ENCODE assay signal across 3 cellular contexts in the genomic region with DNA sequence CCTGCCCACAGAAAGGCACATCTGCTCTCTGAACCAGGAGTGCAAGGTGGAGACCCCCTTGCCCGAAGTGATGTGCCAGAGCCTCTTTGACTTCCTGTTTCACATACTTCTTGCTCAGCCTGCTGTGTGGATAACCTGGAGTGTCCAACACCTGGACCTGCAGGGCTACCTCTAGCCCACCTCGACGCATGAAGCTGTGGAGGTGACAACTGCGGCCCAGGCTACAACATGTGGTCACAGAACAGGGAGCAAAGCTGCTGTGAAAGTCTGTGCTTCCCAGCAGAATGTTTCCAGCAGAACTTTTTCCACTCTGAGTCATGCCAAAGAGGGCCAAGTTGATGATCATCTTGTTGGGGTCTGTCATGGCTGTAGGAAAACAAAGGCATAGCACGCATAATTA.
A peak's percentile ranks its signal among the peaks of the same experiment; 100 is the strongest.
TF ChIP-seq lines count a peak whose summit lies in the region.

No MANE protein-coding gene starts in this region.

TF ChIP-seq in IMR-90, 13 proteins besides CTCF, POLR2A, EP300 and RAD21:
- TF ChIP-seq MAFK (IDR thresholded peaks at IDR 0.05; ENCODE audit: low read depth, low read length) (no peak), NFE2L2 (IDR thresholded peaks at IDR 0.05; ENCODE audit: low read depth, low read length) (no peak), CEBPB (IDR thresholded peaks at IDR 0.05; ENCODE audit: low read depth, low read length) (no peak), SMC3 (IDR thresholded peaks at IDR 0.05; ENCODE audit: low read depth, low read length) (no peak), MXI1 (IDR thresholded peaks at IDR 0.05; ENCODE audit: borderline replicate concordance, low read depth, low read length) (no peak), RCOR1 (IDR thresholded peaks at IDR 0.05; ENCODE audit: insufficient replicate concordance, low read length) (no peak), RFX5 (IDR thresholded peaks at IDR 0.05; ENCODE audit: low read depth, low read length) (no peak), CHD1 (IDR thresholded peaks at IDR 0.05; ENCODE audit: low read depth, low read length) (no peak), MAZ (IDR thresholded peaks at IDR 0.05; ENCODE audit: borderline replicate concordance, low read depth, low read length) (no peak), FOS (IDR thresholded peaks at IDR 0.05; ENCODE audit: low read depth, low read length) (no peak), BHLHE40 (IDR thresholded peaks at IDR 0.05; ENCODE audit: low read depth, low read length) (no peak)
- TF ChIP-seq, protein P1, sequence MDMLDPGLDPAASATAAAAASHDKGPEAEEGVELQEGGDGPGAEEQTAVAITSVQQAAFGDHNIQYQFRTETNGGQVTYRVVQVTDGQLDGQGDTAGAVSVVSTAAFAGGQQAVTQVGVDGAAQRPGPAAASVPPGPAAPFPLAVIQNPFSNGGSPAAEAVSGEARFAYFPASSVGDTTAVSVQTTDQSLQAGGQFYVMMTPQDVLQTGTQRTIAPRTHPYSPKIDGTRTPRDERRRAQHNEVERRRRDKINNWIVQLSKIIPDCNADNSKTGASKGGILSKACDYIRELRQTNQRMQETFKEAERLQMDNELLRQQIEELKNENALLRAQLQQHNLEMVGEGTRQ (IDR thresholded peaks at IDR 0.05; ENCODE audit: low read depth, low read length) = no peak
- TF ChIP-seq, protein P2, sequence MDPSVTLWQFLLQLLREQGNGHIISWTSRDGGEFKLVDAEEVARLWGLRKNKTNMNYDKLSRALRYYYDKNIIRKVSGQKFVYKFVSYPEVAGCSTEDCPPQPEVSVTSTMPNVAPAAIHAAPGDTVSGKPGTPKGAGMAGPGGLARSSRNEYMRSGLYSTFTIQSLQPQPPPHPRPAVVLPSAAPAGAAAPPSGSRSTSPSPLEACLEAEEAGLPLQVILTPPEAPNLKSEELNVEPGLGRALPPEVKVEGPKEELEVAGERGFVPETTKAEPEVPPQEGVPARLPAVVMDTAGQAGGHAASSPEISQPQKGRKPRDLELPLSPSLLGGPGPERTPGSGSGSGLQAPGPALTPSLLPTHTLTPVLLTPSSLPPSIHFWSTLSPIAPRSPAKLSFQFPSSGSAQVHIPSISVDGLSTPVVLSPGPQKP (IDR thresholded peaks at IDR 0.05; ENCODE audit: borderline replicate concordance, low read depth, low read length) = no peak

TF ChIP-seq in WTC11, 78 proteins besides CTCF, POLR2A, EP300 and RAD21:
- TF ChIP-seq FOXJ3 (CRISPR knock-in tag; IDR thresholded peaks at IDR 0.05; ENCODE audit: borderline replicate concordance) = no peak
- 0 out of 2 replicates have a peak, but pooled peaks have one; percentile 0 for TF ChIP-seq HMGA2 (CRISPR knock-in tag; IDR thresholded peaks at IDR 0.05)
- TF ChIP-seq JAZF1 (CRISPR knock-in tag; IDR thresholded peaks at IDR 0.05) = no peak
- no peak for TF ChIP-seq NR1H2 (CRISPR knock-in tag; IDR thresholded peaks at IDR 0.05)

TF ChIP-seq in H1, 55 proteins besides CTCF, POLR2A, EP300 and RAD21:
- TF ChIP-seq SIRT6 (IDR thresholded peaks at IDR 0.05; ENCODE audit: low read length) (no peak), SP2 (IDR thresholded peaks at IDR 0.05; ENCODE audit: low read length) (no peak), BACH1 (IDR thresholded peaks at IDR 0.05; ENCODE audit: low read length) (no peak), SUZ12 (IDR thresholded peaks at IDR 0.05; ENCODE audit: low read length) (no peak), TAF7 (optimal IDR thresholded peaks at IDR 0.05; ENCODE audit: borderline replicate concordance, low read depth, low read length) (no peak), SP4 (IDR thresholded peaks at IDR 0.05; ENCODE audit: low read length) (no peak)
- TF ChIP-seq, protein P3, sequence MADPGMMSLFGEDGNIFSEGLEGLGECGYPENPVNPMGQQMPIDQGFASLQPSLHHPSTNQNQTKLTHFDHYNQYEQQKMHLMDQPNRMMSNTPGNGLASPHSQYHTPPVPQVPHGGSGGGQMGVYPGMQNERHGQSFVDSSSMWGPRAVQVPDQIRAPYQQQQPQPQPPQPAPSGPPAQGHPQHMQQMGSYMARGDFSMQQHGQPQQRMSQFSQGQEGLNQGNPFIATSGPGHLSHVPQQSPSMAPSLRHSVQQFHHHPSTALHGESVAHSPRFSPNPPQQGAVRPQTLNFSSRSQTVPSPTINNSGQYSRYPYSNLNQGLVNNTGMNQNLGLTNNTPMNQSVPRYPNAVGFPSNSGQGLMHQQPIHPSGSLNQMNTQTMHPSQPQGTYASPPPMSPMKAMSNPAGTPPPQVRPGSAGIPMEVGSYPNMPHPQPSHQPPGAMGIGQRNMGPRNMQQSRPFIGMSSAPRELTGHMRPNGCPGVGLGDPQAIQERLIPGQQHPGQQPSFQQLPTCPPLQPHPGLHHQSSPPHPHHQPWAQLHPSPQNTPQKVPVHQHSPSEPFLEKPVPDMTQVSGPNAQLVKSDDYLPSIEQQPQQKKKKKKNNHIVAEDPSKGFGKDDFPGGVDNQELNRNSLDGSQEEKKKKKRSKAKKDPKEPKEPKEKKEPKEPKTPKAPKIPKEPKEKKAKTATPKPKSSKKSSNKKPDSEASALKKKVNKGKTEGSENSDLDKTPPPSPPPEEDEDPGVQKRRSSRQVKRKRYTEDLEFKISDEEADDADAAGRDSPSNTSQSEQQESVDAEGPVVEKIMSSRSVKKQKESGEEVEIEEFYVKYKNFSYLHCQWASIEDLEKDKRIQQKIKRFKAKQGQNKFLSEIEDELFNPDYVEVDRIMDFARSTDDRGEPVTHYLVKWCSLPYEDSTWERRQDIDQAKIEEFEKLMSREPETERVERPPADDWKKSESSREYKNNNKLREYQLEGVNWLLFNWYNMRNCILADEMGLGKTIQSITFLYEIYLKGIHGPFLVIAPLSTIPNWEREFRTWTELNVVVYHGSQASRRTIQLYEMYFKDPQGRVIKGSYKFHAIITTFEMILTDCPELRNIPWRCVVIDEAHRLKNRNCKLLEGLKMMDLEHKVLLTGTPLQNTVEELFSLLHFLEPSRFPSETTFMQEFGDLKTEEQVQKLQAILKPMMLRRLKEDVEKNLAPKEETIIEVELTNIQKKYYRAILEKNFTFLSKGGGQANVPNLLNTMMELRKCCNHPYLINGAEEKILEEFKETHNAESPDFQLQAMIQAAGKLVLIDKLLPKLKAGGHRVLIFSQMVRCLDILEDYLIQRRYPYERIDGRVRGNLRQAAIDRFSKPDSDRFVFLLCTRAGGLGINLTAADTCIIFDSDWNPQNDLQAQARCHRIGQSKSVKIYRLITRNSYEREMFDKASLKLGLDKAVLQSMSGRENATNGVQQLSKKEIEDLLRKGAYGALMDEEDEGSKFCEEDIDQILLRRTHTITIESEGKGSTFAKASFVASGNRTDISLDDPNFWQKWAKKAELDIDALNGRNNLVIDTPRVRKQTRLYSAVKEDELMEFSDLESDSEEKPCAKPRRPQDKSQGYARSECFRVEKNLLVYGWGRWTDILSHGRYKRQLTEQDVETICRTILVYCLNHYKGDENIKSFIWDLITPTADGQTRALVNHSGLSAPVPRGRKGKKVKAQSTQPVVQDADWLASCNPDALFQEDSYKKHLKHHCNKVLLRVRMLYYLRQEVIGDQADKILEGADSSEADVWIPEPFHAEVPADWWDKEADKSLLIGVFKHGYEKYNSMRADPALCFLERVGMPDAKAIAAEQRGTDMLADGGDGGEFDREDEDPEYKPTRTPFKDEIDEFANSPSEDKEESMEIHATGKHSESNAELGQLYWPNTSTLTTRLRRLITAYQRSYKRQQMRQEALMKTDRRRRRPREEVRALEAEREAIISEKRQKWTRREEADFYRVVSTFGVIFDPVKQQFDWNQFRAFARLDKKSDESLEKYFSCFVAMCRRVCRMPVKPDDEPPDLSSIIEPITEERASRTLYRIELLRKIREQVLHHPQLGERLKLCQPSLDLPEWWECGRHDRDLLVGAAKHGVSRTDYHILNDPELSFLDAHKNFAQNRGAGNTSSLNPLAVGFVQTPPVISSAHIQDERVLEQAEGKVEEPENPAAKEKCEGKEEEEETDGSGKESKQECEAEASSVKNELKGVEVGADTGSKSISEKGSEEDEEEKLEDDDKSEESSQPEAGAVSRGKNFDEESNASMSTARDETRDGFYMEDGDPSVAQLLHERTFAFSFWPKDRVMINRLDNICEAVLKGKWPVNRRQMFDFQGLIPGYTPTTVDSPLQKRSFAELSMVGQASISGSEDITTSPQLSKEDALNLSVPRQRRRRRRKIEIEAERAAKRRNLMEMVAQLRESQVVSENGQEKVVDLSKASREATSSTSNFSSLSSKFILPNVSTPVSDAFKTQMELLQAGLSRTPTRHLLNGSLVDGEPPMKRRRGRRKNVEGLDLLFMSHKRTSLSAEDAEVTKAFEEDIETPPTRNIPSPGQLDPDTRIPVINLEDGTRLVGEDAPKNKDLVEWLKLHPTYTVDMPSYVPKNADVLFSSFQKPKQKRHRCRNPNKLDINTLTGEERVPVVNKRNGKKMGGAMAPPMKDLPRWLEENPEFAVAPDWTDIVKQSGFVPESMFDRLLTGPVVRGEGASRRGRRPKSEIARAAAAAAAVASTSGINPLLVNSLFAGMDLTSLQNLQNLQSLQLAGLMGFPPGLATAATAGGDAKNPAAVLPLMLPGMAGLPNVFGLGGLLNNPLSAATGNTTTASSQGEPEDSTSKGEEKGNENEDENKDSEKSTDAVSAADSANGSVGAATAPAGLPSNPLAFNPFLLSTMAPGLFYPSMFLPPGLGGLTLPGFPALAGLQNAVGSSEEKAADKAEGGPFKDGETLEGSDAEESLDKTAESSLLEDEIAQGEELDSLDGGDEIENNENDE (IDR thresholded peaks at IDR 0.05; ENCODE audit: insufficient replicate concordance, low read length) = no peak
